Comparison of ENCODE assay signal across 11 cellular contexts in genomic region chr2:4475618-4476017, GRCh38.
"Had no signal": no experiment of that assay in that cellular context is flagged by ENCODE, and none has a peak within 500 bp of the region (broad histone marks: within the 10 kb centered on the region; RNA-seq: fewer than 3 reads in every experiment).

No MANE protein-coding gene starts in this region.

- H3K27me3 ChIP-seq: adrenal gland, ascending aorta, body of pancreas, brain microvascular endothelial cell, breast epithelium, cardiac muscle cell had no signal

- H3K4me3 ChIP-seq: adrenal gland, ascending aorta, body of pancreas, breast epithelium, cardiac muscle cell had no signal

- H3K9me3 ChIP-seq: adrenal gland, ascending aorta had no signal

- H3K27ac ChIP-seq: adrenal gland, ascending aorta, body of pancreas, brain microvascular endothelial cell, breast epithelium, cardiac muscle cell had no signal

- H3K36me3 ChIP-seq: adrenal gland, ascending aorta, brain microvascular endothelial cell, breast epithelium, cardiac muscle cell had no signal

- ATAC-seq: activated naive CD4-positive, alpha-beta T cell treated with anti-CD3 and anti-CD28 coated beads, Interleukin-2, amount 50 U/mL, for 72 hours; activated naive CD8-positive, alpha-beta T cell treated with anti-CD3 and anti-CD28 coated beads, Interleukin-2, amount 50 U/mL, for 24 hours; activated T-cell treated with anti-CD3 and anti-CD28 coated beads, Interleukin-2, amount 50 U/mL, for 4 hours; activated T-cell treated with anti-CD3 and anti-CD28 coated beads, Interleukin-2, amount 50 U/mL, for 72 hours; activated T-helper 17 cell treated with anti-CD3 and anti-CD28 coated beads, Interleukin-2, amount 50 U/mL, for 72 hours; body of pancreas had no signal
